In the genomic region with DNA sequence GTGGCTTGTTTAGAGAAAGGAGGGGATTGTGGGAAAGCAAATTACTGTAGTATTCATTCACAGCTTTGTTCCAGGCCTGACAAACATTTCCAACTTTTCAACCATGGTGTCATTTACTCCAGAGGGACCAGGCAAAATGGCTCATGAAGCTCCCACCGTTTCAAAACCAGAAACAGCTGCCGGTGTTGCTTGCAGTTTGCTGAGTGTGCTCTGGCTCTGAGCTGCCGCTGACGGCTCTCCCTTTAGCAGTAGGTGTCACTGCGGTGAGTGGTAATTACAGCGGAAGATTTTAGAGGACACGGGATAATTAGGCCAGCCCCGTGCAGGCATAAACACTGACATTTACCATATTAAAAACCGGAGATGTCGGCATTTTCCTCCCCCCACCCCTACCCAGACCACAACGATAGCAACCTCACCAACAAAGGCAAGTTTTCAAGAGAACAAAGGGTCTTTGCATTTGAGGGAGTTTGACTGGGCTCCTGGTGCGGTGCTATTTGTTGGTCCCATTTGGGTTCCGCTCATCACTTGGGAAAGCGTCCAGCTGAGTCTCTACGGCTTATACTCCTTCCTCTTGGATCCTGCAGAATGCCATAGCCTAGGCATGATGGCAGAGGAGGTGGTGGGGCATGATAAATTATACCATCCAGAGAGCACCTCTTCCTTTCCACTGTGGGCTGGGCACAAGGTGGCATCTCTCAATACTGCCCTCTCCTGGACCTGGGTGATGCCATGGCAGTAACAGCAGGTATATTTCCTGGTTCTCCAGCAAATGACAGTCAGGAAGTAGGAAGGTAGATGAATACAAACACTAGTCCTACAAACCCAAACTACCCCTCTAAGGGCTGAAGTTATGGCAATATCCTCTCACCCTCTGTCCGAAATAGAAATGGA, we compare ENCODE assay signal across 1 cellular context.
TF ChIP-seq lines count a peak whose summit lies in the region.

No MANE protein-coding gene starts in this region.

TF ChIP-seq in IMR-90, 13 proteins besides CTCF, POLR2A, EP300 and RAD21:
- TF ChIP-seq MAFK (IDR thresholded peaks at IDR 0.05; ENCODE audit: low read depth, low read length) (no peak), SMC3 (IDR thresholded peaks at IDR 0.05; ENCODE audit: low read depth, low read length) (no peak), RFX5 (IDR thresholded peaks at IDR 0.05; ENCODE audit: low read depth, low read length) (no peak), BHLHE40 (IDR thresholded peaks at IDR 0.05; ENCODE audit: low read depth, low read length) (no peak), CHD1 (IDR thresholded peaks at IDR 0.05; ENCODE audit: low read depth, low read length) (no peak)
